Comparison of ENCODE assay signal across 18 cellular contexts in genomic region chr5:158389786-158390185, GRCh38.
DNase-seq lines count a peak whose midpoint lies in the region; ATAC-seq, FAIRE-seq and TF ChIP-seq lines count a peak whose summit lies in the region.
"Had no signal": no experiment of that assay in that cellular context is flagged by ENCODE, and none has a peak within 500 bp of the region (broad histone marks: within the 10 kb centered on the region; RNA-seq: fewer than 3 reads in every experiment).

No MANE protein-coding gene starts in this region.

- peaks cover 26 to 82% (median 65%) of the 10 kb centered on the region in 10 experiments for H3K4me1 ChIP-seq in BLaER1 treated with 17β-estradiol and CSF1 and Interleukin-3, amounts not matched to agents 10 nM and 100 nM
- H3K4me1 ChIP-seq in astrocyte (ENCODE audit: insufficient read depth, low read length), result peaks cover 23% of the 10 kb centered on the region

- peak overlapping the region in 6 of 11 experiments; percentile 12 to 77 (median 56); a peak in 12 of 22 replicates for H3K9ac ChIP-seq in BLaER1 treated with 17β-estradiol and CSF1 and Interleukin-3, amounts not matched to agents 10 nM and 100 nM
- no peak overlapping the region for H3K9ac ChIP-seq in astrocyte (ENCODE audit: low read length)

- no peaks in the 10 kb centered on the region for H3K27me3 Mint-ChIP-seq in astrocyte (ENCODE audit: low read depth, unreplicated experiment)
- H3K27me3 Mint-ChIP-seq: CD8-positive, alpha-beta memory T cell had no signal

- no peak overlapping the region for H3K27ac Mint-ChIP-seq in astrocyte (ENCODE audit: unreplicated experiment)
- H3K27ac Mint-ChIP-seq: CD8-positive, alpha-beta memory T cell had no signal

- H3K36me3 Mint-ChIP-seq in astrocyte (ENCODE audit: low read depth, unreplicated experiment), result no peaks in the 10 kb centered on the region
- H3K36me3 Mint-ChIP-seq: CD8-positive, alpha-beta memory T cell had no signal

- peaks cover 5% of the 10 kb centered on the region for H3K9me3 Mint-ChIP-seq in astrocyte (ENCODE audit: unreplicated experiment)
- H3K9me3 Mint-ChIP-seq: CD8-positive, alpha-beta memory T cell; HFFc6 had no signal

- H3K27me3 ChIP-seq in BLaER1 treated with 17β-estradiol and CSF1 and Interleukin-3, amounts not matched to agents 10 nM and 100 nM, result no peaks in the 10 kb centered on the region
- no peaks in the 10 kb centered on the region for H3K27me3 ChIP-seq in astrocyte (ENCODE audit: insufficient read depth, low read length)

- H3K27ac ChIP-seq in BLaER1 treated with 17β-estradiol and CSF1 and Interleukin-3, amounts not matched to agents 10 nM and 100 nM, result peak overlapping the region in 10 of 11 experiments; percentile 36 to 91 (median 70); a peak in 20 of 22 replicates
- H3K27ac ChIP-seq in astrocyte (ENCODE audit: low read depth, low read length), result peak overlapping the region; percentile 61
- H3K27ac ChIP-seq: HL-60 had no signal

- H3K4me2 ChIP-seq in BLaER1 treated with 17β-estradiol and CSF1 and Interleukin-3, amounts not matched to agents 10 nM and 100 nM, result peak overlapping the region; percentile 64 to 84 (median 79)
- H3K4me2 ChIP-seq in astrocyte (ENCODE audit: low read length), result no peak overlapping the region

- H3K9me3 ChIP-seq in BLaER1 treated with 17β-estradiol and CSF1 and Interleukin-3, amounts not matched to agents 10 nM and 100 nM (replicated peaks in 1 of 11), result peaks cover 30 to 92% (median 52%) of the 10 kb centered on the region in 11 experiments
- H3K9me3 ChIP-seq in astrocyte (ENCODE audit: insufficient read depth, low read depth, low read length), result no peaks in the 10 kb centered on the region

- H3K4me1 Mint-ChIP-seq in astrocyte (ENCODE audit: low read depth, unreplicated experiment), result peaks cover 28% of the 10 kb centered on the region
- H3K4me1 Mint-ChIP-seq: CD8-positive, alpha-beta memory T cell had no signal

- DNase-seq in NCI-H526 (lab: John Stamatoyannopoulos, UW) (peak; percentile 23 to 42), astrocyte (ENCODE audit: low read depth) (peak; percentile 37), omental fat pad (ENCODE audit: low spot score) (no peak), frontal cortex (ENCODE audit: low spot score in 2 of 2) (no peak)
- DNase-seq: C1 segment of cervical spinal cord; CD8-positive, alpha-beta memory T cell; DMS79 treated with DMSO at 0.1 percent for 48 hours; NCI-H1417 treated with DMSO at 0.1 percent for 48 hours; NCI-H1930; NCI-H345; SIG-M5 had no signal

- H3K36me3 ChIP-seq in BLaER1 treated with 17β-estradiol and CSF1 and Interleukin-3, amounts not matched to agents 10 nM and 100 nM, result peaks cover 0 to 61% (median 14%) of the 10 kb centered on the region in 11 experiments; a peak in 14 of 22 replicates
- H3K36me3 ChIP-seq in astrocyte (ENCODE audit: insufficient read depth, low read length), result no peaks in the 10 kb centered on the region

- no peaks in the 10 kb centered on the region for H4K20me1 ChIP-seq in BLaER1 treated with 17β-estradiol and CSF1 and Interleukin-3, amounts not matched to agents 10 nM and 100 nM
- no peaks in the 10 kb centered on the region for H4K20me1 ChIP-seq in astrocyte (ENCODE audit: insufficient read depth, low read length)

- H3K79me2 ChIP-seq in astrocyte (ENCODE audit: insufficient read depth, low read length), result no peaks in the 10 kb centered on the region

- ATAC-seq in omental fat pad (ENCODE audit: low FRiP score) (peak; percentile 13), GM21619 (IDR thresholded peaks at IDR 0.05; ENCODE audit: unreplicated experiment) (no peak), HG02870 (IDR thresholded peaks at IDR 0.05; ENCODE audit: unreplicated experiment) (no peak)

- TF ChIP-seq CTCF in astrocyte (IDR thresholded peaks at IDR 0.05; ENCODE audit: insufficient read depth, low read depth, low read length) (no peak), omental fat pad (IDR thresholded peaks at IDR 0.05) (no peak)

- H3K4me3 Mint-ChIP-seq in astrocyte (ENCODE audit: unreplicated experiment), result no peak overlapping the region
- H3K4me3 Mint-ChIP-seq: CD8-positive, alpha-beta memory T cell had no signal

- FAIRE-seq in astrocyte (lab: Jason Lieb, UNC), result no peak
- no peak for FAIRE-seq in frontal cortex (lab: Jason Lieb, UNC)
- FAIRE-seq: A204.1, H54 had no signal

- no peak overlapping the region for H2AFZ ChIP-seq in astrocyte (ENCODE audit: low read depth, low read length)

- peak overlapping the region in 3 of 10 experiments; percentile 48 to 56 (median 50); a peak in 6 of 20 replicates for H3K4me3 ChIP-seq in BLaER1 treated with 17β-estradiol and CSF1 and Interleukin-3, amounts not matched to agents 10 nM and 100 nM
- no peak overlapping the region for H3K4me3 ChIP-seq in astrocyte (ENCODE audit: insufficient read depth, low read depth, low read length)

Comparison
In these comparisons a context has a peak if more than half of its experiments do, and no peak if none do; other contexts are left out.
1. DNase-seq: peak in NCI-H526 (2 of 2) and astrocyte (single experiment); none in omental fat pad (single experiment) and frontal cortex (0 of 2).